ENCODE assay signal across 13 cellular contexts in the genomic region with DNA sequence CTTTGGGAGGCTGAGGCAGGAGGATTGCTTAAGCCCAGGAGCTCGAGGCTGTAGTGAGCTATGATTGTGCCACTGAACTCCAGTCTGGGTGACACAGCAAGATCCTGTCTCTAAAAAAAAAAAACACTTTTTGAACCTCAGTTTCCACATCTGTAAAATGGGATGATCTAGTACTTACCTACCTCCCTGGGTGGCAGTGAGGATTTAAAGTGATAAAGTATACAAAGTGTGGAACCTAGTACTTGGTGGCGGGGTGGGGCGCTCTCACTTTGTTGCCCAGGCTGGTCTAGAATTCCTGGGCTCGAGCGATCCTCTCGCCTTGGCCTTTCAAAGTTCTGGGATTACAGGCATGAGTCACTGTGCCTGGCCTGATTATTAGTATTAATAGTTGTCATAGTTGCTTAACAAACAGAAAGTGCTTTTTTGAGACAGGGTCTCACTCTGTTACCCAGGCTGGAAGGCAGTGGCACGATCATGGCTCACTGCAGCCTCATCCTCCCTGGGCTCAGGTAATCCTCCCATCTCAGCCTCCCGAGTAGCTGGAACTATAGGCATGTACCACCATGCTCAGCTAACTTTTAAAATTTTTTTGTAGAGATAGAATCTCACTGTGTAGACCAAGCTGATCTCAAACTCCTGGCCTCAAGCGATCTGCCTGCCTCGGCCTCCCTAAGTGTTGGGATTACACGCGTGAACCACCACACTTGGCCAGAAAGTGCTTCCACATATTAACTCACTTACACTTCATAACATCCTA. TPM values are rescaled to one million over a fixed set of nuclear protein-coding genes. Genes with fewer than 3 reads are reported as not detected.
DNase-seq lines count a peak whose midpoint lies in the region; ATAC-seq and TF ChIP-seq lines count a peak whose summit lies in the region.
"Had no signal": no experiment of that assay in that cellular context is flagged by ENCODE, and none has a peak within 500 bp of the region (broad histone marks: within the 10 kb centered on the region; RNA-seq: fewer than 3 reads in every experiment).

No MANE protein-coding gene starts in this region.

- no peak overlapping the region for H3K27ac ChIP-seq in PC-3 (ENCODE audit: low read length)
- H3K27ac ChIP-seq in liver (ENCODE audit: low read depth in 1 of 2, low read length in 2 of 2), result peak overlapping the region; percentile 58 to 64
- H3K27ac ChIP-seq in skeletal muscle tissue (ENCODE audit: low read depth, low read length), result peak overlapping the region; percentile 84

- no peak overlapping the region for H3K4me2 ChIP-seq in PC-3 (ENCODE audit: low read length)

- H4K20me1 ChIP-seq in PC-3 (ENCODE audit: low read length), result no peaks in the 10 kb centered on the region

- no peak for TF ChIP-seq RAD21 in liver (IDR thresholded peaks at IDR 0.05)

- no peaks in the 10 kb centered on the region for H3K36me3 Mint-ChIP-seq in dendritic cell treated with granulocyte-macrophage colony-stimulating factor and Interleukin-4, amounts not matched to agents 40 ng/mL and 50 ng/mL, for 4 days (ENCODE audit: low read depth)
- H3K36me3 Mint-ChIP-seq in WTC11, result no peaks in the 10 kb centered on the region

- no peaks in the 10 kb centered on the region for H3F3A ChIP-seq in PC-3 (ENCODE audit: low read length, unreplicated experiment)

- peak overlapping the region; percentile 80 for H3K27ac Mint-ChIP-seq in dendritic cell treated with granulocyte-macrophage colony-stimulating factor and Interleukin-4, amounts not matched to agents 40 ng/mL and 50 ng/mL, for 4 days
- no peak overlapping the region for H3K27ac Mint-ChIP-seq in WTC11
- H3K27ac Mint-ChIP-seq: activated CD8-positive, alpha-beta T cell treated with anti-CD3 and anti-CD28 coated beads for 36 hours had no signal

- H3K9ac ChIP-seq in PC-3 (ENCODE audit: low read length) (no peak overlapping the region), liver (ENCODE audit: low read depth in 1 of 2, low read length in 2 of 2) (no peak overlapping the region), skeletal muscle tissue (ENCODE audit: low read depth in 1 of 3, low read length in 3 of 3) (peak overlapping the region in 1 of 3 donors; percentile 43)

- H3K4me1 ChIP-seq in PC-3 (ENCODE audit: insufficient read depth, low read length) (peaks cover 8% of the 10 kb centered on the region), liver (ENCODE audit: control insufficient read depth in 4 of 4, insufficient read depth in 4 of 4, low read length in 3 of 4) (peaks cover 0 to 17% (median 2%) of the 10 kb centered on the region in 4 donors), skeletal muscle tissue (ENCODE audit: control insufficient read depth in 3 of 3, insufficient read depth in 3 of 3, low read length in 3 of 3) (peaks cover 23 to 29% (median 27%) of the 10 kb centered on the region in 3 donors)

- H3K4me3 Mint-ChIP-seq in dendritic cell treated with granulocyte-macrophage colony-stimulating factor and Interleukin-4, amounts not matched to agents 40 ng/mL and 50 ng/mL, for 4 days, result no peak overlapping the region
- H3K4me3 Mint-ChIP-seq in WTC11, result no peak overlapping the region
- H3K4me3 Mint-ChIP-seq: activated CD8-positive, alpha-beta T cell treated with anti-CD3 and anti-CD28 coated beads for 36 hours had no signal

- H3K27me3 ChIP-seq in PC-3 (ENCODE audit: low read length) (no peaks in the 10 kb centered on the region), liver (ENCODE audit: control insufficient read depth in 4 of 4, insufficient read depth in 4 of 4, low read length in 3 of 4) (no peaks in the 10 kb centered on the region), skeletal muscle tissue (ENCODE audit: control insufficient read depth in 3 of 3, insufficient read depth in 3 of 3, low read length in 3 of 3) (peaks cover 0 to 4% (median 0%) of the 10 kb centered on the region in 3 donors)

- TF ChIP-seq CTCF in PC-3 (conservative IDR thresholded peaks at IDR 0.05; ENCODE audit: low read depth, low read length) (no peak), liver (IDR thresholded peaks at IDR 0.05; ENCODE audit: low read depth, low read length, missing input control) (no peak), WTC11 (IDR thresholded peaks at IDR 0.05) (no peak), GM13976 (IDR thresholded peaks at IDR 0.05; ENCODE audit: borderline replicate concordance, control extremely low read depth, extremely low read depth, insufficient read depth, missing control alignments) (no peak)

- H3K27me3 Mint-ChIP-seq in dendritic cell treated with granulocyte-macrophage colony-stimulating factor and Interleukin-4, amounts not matched to agents 40 ng/mL and 50 ng/mL, for 4 days, result peaks cover 12% of the 10 kb centered on the region
- 0 out of 2 replicates have a peak, but pooled peaks cover 3% of the 10 kb centered on the region for H3K27me3 Mint-ChIP-seq in WTC11 (ENCODE audit: low read depth)

- H3K36me3 ChIP-seq in PC-3 (ENCODE audit: low read depth, low read length) (no peaks in the 10 kb centered on the region), liver (ENCODE audit: control insufficient read depth in 4 of 4, insufficient read depth in 3 of 4, low read depth in 1 of 4, low read length in 3 of 4) (no peaks in the 10 kb centered on the region), skeletal muscle tissue (ENCODE audit: control insufficient read depth in 3 of 3, insufficient read depth in 3 of 3, low read length in 3 of 3) (no peaks in the 10 kb centered on the region)

- H3K4me3 ChIP-seq in PC-3 (ENCODE audit: low read length) (no peak overlapping the region), liver (ENCODE audit: low read depth in 1 of 3, low read length in 3 of 3) (no peak overlapping the region), skeletal muscle tissue (ENCODE audit: low read length in 3 of 3) (no peak overlapping the region)

- POLR2A ChIA-PET in PC-3 (lab: Charles Lee; ENCODE audit: unreplicated experiment) (interaction anchor here (0.6 kb wide), 1 partner anchor 38 kb away, joined by 3 read pairs; no protein-coding TSS in a partner anchor), WTC11 (lab: Charles Lee) (interaction anchor here (0.8 to 1.2 kb wide), 3 partner anchors 8 to 29 kb away, joined by 3 to 8 read pairs (median 3); a partner anchor contains a TSS)

- intact Hi-C loops in PC-3 (cut with micrococcal nuclease), result no loop called here
- intact Hi-C loops in dendritic cell treated with granulocyte-macrophage colony-stimulating factor and Interleukin-4, amounts not matched to agents 40 ng/mL and 50 ng/mL, for 4 days (cut with micrococcal nuclease), result no loop called here

- peaks cover 55% of the 10 kb centered on the region for H3K4me1 Mint-ChIP-seq in dendritic cell treated with granulocyte-macrophage colony-stimulating factor and Interleukin-4, amounts not matched to agents 40 ng/mL and 50 ng/mL, for 4 days (ENCODE audit: low read depth)
- peaks cover 7% of the 10 kb centered on the region; the same call in 1 of the 2 replicates for H3K4me1 Mint-ChIP-seq in WTC11

- H3K9me3 Mint-ChIP-seq in dendritic cell treated with granulocyte-macrophage colony-stimulating factor and Interleukin-4, amounts not matched to agents 40 ng/mL and 50 ng/mL, for 4 days, result no peaks in the 10 kb centered on the region
- H3K9me3 Mint-ChIP-seq in WTC11, result no peaks in the 10 kb centered on the region
- H3K9me3 Mint-ChIP-seq: activated CD8-positive, alpha-beta T cell treated with anti-CD3 and anti-CD28 coated beads for 36 hours had no signal

- in situ Hi-C loops in GM13976 (cut with MboI; ENCODE audit: low sequenced_read_pairs, unreplicated experiment), result no loop called here

- no peaks in the 10 kb centered on the region for H3K79me2 ChIP-seq in PC-3 (ENCODE audit: low read length)

- CTCF ChIA-PET in PC-3 (lab: Charles Lee), result no interaction called here
- CTCF ChIA-PET in WTC11 (lab: Charles Lee), result interaction anchor here (0.6 to 3.0 kb wide), 5 partner anchors 15 to 93 kb away, joined by 3 to 13 read pairs (median 6); no protein-coding TSS in a partner anchor

- BruUV-seq in PC-3 (replicated peaks; lab: Mats Ljungman, UMichigan), result no TSS peak

- H3K9me3 ChIP-seq in PC-3 (ENCODE audit: low read length) (no peaks in the 10 kb centered on the region), liver (ENCODE audit: control insufficient read depth in 4 of 4, low read length in 3 of 4) (no peaks in the 10 kb centered on the region), skeletal muscle tissue (ENCODE audit: control insufficient read depth in 3 of 3, low read length in 3 of 3) (no peaks in the 10 kb centered on the region)

- no peak overlapping the region for H2AFZ ChIP-seq in PC-3 (ENCODE audit: low read length)

- no peak for ATAC-seq in PC-3
- no peak for ATAC-seq in WTC11
- no peak for ATAC-seq in HG02938 (IDR thresholded peaks at IDR 0.05; ENCODE audit: unreplicated experiment)
- ATAC-seq: activated CD8-positive, alpha-beta T cell treated with anti-CD3 and anti-CD28 coated beads for 36 hours had no signal

- DNase-seq in PC-3 (peak; percentile 22), WTC11 (ENCODE audit: low spot score) (no peak), T-helper 9 cell (no peak), GM13976 (ENCODE audit: low spot score) (no peak)
- DNase-seq: activated CD8-positive, alpha-beta T cell treated with anti-CD3 and anti-CD28 coated beads for 36 hours; activated gamma-delta T cell treated with Interleukin-2 at 50 U/mL for 16 hours; KG1; NCI-H1694; T1000 had no signal

- 94% methylated on average over 12 of the region's 12 CpGs for WGBS in liver

- no peaks in the 10 kb centered on the region for H3K9me2 ChIP-seq in PC-3 (replicated peaks; ENCODE audit: low read length)

TF ChIP-seq in WTC11, 78 proteins besides CTCF, POLR2A, EP300 and RAD21 (continues in another document):
- TF ChIP-seq HMGA2 (CRISPR knock-in tag; IDR thresholded peaks at IDR 0.05), result no peak

RNA-seq across cellular contexts. Expression of a gene that starts 7.0 kb away (rescaled TPM):
- 56.6 and 61.5 TPM in 2 replicates for total RNA-seq in PC-3 (2014; rRNA removed)
- 10 to 100 TPM; 66.5 to 69.5 TPM for total RNA-seq in liver
- 10 to 100 TPM; 22.5 to 54.9 TPM for polyA plus RNA-seq in liver
- total RNA-seq in skeletal muscle tissue, result 38.1 TPM
- total RNA-seq in WTC11 (2021), result 109 to 135 TPM (median 133 TPM) in 3 replicates

RNA-seq across cellular contexts. Expression of a gene that starts 15.5 kb away (rescaled TPM):
- total RNA-seq in PC-3 (2014; rRNA removed) (18.4 and 20.2 TPM in 2 replicates), liver (10 to 100 TPM; 11.5 TPM), skeletal muscle tissue (7.3 TPM), WTC11 (2021) (37.7 to 42.2 TPM (median 39.4 TPM) in 3 replicates)
- polyA plus RNA-seq in liver, result 10 to 100 TPM in 1 of 2 donors, 1 to 10 TPM in 1; 9.2 to 12.4 TPM

RNA-seq across cellular contexts. Expression of a gene that starts 27.8 kb away (rescaled TPM):
- 98.0 and 129 TPM in 2 replicates for total RNA-seq in PC-3 (2014; rRNA removed)
- 10 to 100 TPM; 45.6 to 48.1 TPM for total RNA-seq in liver
- polyA plus RNA-seq in liver, result 100 to 1,000 TPM; 105 to 151 TPM
- total RNA-seq in skeletal muscle tissue, result 23.0 TPM
- 44.2 to 48.3 TPM (median 47.2 TPM) in 3 replicates for total RNA-seq in WTC11 (2021)

RNA-seq across cellular contexts. Expression of a gene that starts 27.9 kb away (rescaled TPM):
- total RNA-seq in PC-3 (2014; rRNA removed) (2.3 and 3.7 TPM in 2 replicates), liver (10 to 100 TPM in 1 of 2 donors, 1 to 10 TPM in 1; 4.1 to 14.5 TPM), skeletal muscle tissue (13.0 TPM), WTC11 (2021) (6.1 to 8.3 TPM (median 6.6 TPM) in 3 replicates)
- polyA plus RNA-seq in liver, result 1 to 10 TPM; 3.7 to 6.2 TPM

RNA-seq across cellular contexts. Expression of a gene that starts 31.5 kb away (rescaled TPM):
- total RNA-seq in PC-3 (2014; rRNA removed), result 0.40 and 0.46 TPM in 2 replicates
- total RNA-seq in liver, result 1 to 10 TPM; 1.6 to 7.6 TPM
- polyA plus RNA-seq in liver, result under 1 TPM; 0.43 to 0.80 TPM
- total RNA-seq in skeletal muscle tissue, result 2.6 TPM
- total RNA-seq in WTC11 (2021), result 3.3 to 4.5 TPM (median 3.7 TPM) in 3 replicates
